In the genomic region with DNA sequence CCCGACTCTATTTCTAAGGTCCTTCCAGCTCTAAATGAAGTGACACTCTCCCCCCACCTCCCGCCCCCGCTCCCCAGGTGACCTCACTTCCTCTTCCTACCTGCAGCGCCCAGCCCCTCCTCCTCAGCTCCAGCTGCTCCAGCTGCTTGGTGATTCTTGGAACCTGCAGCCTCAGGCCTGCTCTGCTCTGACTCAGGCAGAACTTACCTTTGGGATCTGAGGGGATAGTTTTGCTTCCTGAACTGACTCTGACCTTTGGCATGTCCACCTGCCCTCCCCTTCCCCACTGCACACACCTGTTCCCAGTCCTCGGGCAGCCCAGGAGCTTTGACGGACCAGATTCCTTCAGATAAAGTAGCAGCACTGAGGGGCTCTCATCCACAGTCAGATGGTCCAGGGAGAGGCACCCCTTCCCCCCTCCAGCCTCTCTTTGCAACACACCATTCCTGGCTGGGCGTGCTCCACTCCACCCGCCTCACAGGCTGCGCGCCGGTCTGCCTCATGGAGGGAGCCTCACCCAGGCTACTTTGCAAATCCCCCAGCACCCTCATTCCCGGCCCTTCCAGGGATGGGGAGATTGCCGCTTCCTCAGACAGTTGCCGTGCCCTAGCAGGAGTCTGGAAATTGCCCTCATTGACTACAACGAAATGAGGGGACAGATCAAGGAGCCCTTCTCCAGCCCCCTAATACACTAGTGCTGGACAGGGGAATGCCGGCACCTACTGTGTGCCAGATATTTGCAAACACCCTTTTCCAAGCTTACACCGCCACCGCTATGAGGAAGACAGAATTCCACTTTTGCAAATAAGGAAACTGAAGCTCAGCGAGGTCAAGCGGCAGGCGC, we compare ENCODE assay signal across 8 cellular contexts. TPM values are rescaled to one million over a fixed set of nuclear protein-coding genes. Genes with fewer than 3 reads are reported as not detected.
DNase-seq lines count a peak whose midpoint lies in the region; ATAC-seq and TF ChIP-seq lines count a peak whose summit lies in the region.

No MANE protein-coding gene starts in this region.

- peak overlapping the region; percentile 87 to 95 (median 90) for H3K27ac Mint-ChIP-seq in brain

- no peaks in the 10 kb centered on the region for H3K9me3 ChIP-seq in HAP-1
- no peaks in the 10 kb centered on the region for H3K9me3 ChIP-seq in RWPE2 (ENCODE audit: severe bottlenecking)

- in situ Hi-C loops in HAP-1 (cut with MboI; ENCODE audit: low sequenced_read_pairs): loop anchor here (5.0 to 10.0 kb wide), 2 partner anchors 174 to 426 kb away; no protein-coding TSS in a partner anchor

- no peak for TF ChIP-seq CTCF in AG10803 (conservative IDR thresholded peaks at IDR 0.05; ENCODE audit: low read length)
- TF ChIP-seq CTCF in RWPE2 (IDR thresholded peaks at IDR 0.05; ENCODE audit: poor library complexity, severe bottlenecking): no peak
- no peak for TF ChIP-seq CTCF in brain (conservative IDR thresholded peaks at IDR 0.05)

- H3K36me3 ChIP-seq in HAP-1 (replicated peaks) (peaks cover 22% of the 10 kb centered on the region), RWPE2 (ENCODE audit: low read depth) (peaks cover 12% of the 10 kb centered on the region)

- DNase-seq in AG10803 (ENCODE audit: low read depth): no peak
- DNase-seq in HAP-1 (ENCODE audit: low spot score in 2 of 2): peak in 1 of 2 experiments; percentile 43
- DNase-seq in RWPE2 (ENCODE audit: low spot score): peak; percentile 97
- peak; percentile 91 for DNase-seq in kidney tubule cell (ENCODE audit: low spot score)
- DNase-seq in stimulated activated CD8-positive, alpha-beta memory T cell treated with anti-CD3 and anti-CD28 coated beads, Interleukin-12 subunit alpha, Interleukin-12 subunit beta, amount 100 ng/mL, for 4 hours (ENCODE audit: low read depth): peak; percentile 35
- DNase-seq in ecto neural progenitor cell (ENCODE audit: low spot score): no peak

- H3K4me1 Mint-ChIP-seq in brain: peaks cover 64% of the 10 kb centered on the region

- ATAC-seq in RWPE2 (ENCODE audit: low read depth) (peak; percentile 57), GM18520 (IDR thresholded peaks at IDR 0.05; ENCODE audit: unreplicated experiment) (no peak)

- peak overlapping the region; percentile 70 for H3K27ac ChIP-seq in RWPE2 (ENCODE audit: poor library complexity, severe bottlenecking)

- no peaks in the 10 kb centered on the region for H3K36me3 Mint-ChIP-seq in brain

- H3K27me3 ChIP-seq in HAP-1 (ENCODE audit: low read depth) (no peaks in the 10 kb centered on the region), RWPE2 (ENCODE audit: insufficient read depth, poor library complexity, severe bottlenecking) (no peaks in the 10 kb centered on the region)

- H3K4me3 ChIP-seq in AG10803 (ENCODE audit: low read length) (peak overlapping the region; percentile 95), HAP-1 (peak overlapping the region; percentile 96), RWPE2 (ENCODE audit: severe bottlenecking) (peak overlapping the region; percentile 86)

- peaks cover 14% of the 10 kb centered on the region for H3K27me3 Mint-ChIP-seq in brain

- peaks cover 25% of the 10 kb centered on the region for H3K4me1 ChIP-seq in HAP-1
- peaks cover 20% of the 10 kb centered on the region for H3K4me1 ChIP-seq in RWPE2 (ENCODE audit: insufficient read depth, poor library complexity, severe bottlenecking)

- H3K4me3 Mint-ChIP-seq in brain: peak overlapping the region; percentile 92 to 97 (median 94)

- peaks cover 0 to 2% (median 0%) of the 10 kb centered on the region in 5 experiments for H3K9me3 Mint-ChIP-seq in brain

RNA-seq across cellular contexts. Expression of a gene that starts 0.7 kb away (rescaled TPM):
- polyA plus RNA-seq in brain (ENCODE audit: insufficient read depth, low read depth, low replicate concordance): 15.4 TPM

RNA-seq across cellular contexts. Expression of a gene that starts 57.1 kb away (rescaled TPM):
- polyA plus RNA-seq in brain (ENCODE audit: insufficient read depth, low read depth, low replicate concordance): not detected

Comparison
In these comparisons a context has a peak if more than half of its experiments do, and no peak if none do; other contexts are left out.
1. DNase-seq: peak in RWPE2 (single experiment), kidney tubule cell (single experiment) and stimulated activated CD8-positive, alpha-beta memory T cell treated with anti-CD3 and anti-CD28 coated beads, Interleukin-12 subunit alpha, Interleukin-12 subunit beta, amount 100 ng/mL, for 4 hours (single experiment); none in AG10803 (single experiment) and ecto neural progenitor cell (single experiment).
2. Peak in every context shown above with its lines, with median percentiles within 50 percentile points of each other: H3K4me3 ChIP-seq.